ENCODE assay signal across 8 cellular contexts in genomic region chr5:65722575-65723424, GRCh38. TPM values are rescaled to one million over a fixed set of nuclear protein-coding genes. Genes with fewer than 3 reads are reported as not detected.
A peak's percentile ranks its signal among the peaks of the same experiment; 100 is the strongest.
DNase-seq lines count a peak whose midpoint lies in the region; ATAC-seq, FAIRE-seq and TF ChIP-seq lines count a peak whose summit lies in the region.

No MANE protein-coding gene starts in this region.

- ATAC-seq in CD4-positive, alpha-beta T cell (ENCODE audit: poor library complexity) = no peak
- no peak for ATAC-seq in activated T-cell treated with anti-CD3 and anti-CD28 coated beads, Interleukin-2, amount 50 U/mL, for 72 hours (replicated peaks in 1 of 2)
- no peak for ATAC-seq in GM19455 (IDR thresholded peaks at IDR 0.05; ENCODE audit: unreplicated experiment)

- DNase-seq in CD4-positive, alpha-beta T cell = no peak
- peak; percentile 49 for DNase-seq in GM20000 (ENCODE audit: low spot score)
- peak; percentile 16 for DNase-seq in NCI-H226
- peak in 1 of 2 donors; percentile 3 for DNase-seq in activated T-cell treated with anti-CD3 and anti-CD28 coated beads, Interleukin-2, amount 50 U/mL, for 72 hours
- DNase-seq in frontal cortex (ENCODE audit: low spot score in 2 of 2) = peak; percentile 33 to 43
- DNase-seq in neural crest cell (ENCODE audit: low read depth, low spot score) = peak; percentile 29
- DNase-seq in activated CD4-positive, CD25-positive, alpha-beta regulatory T cell treated with anti-CD3 and anti-CD28 coated beads, Interleukin-2, amount 50 U/mL, for 72 hours = no peak

- H3K27me3 ChIP-seq in CD4-positive, alpha-beta T cell (ENCODE audit: control insufficient read depth, insufficient read depth, low read length) = no peaks in the 10 kb centered on the region

- H3K4me1 Mint-ChIP-seq in CD4-positive, alpha-beta T cell (ENCODE audit: low read depth) = peaks cover 26% of the 10 kb centered on the region
- H3K4me1 Mint-ChIP-seq in activated T-cell treated with anti-CD3 and anti-CD28 coated beads, Interleukin-2, amount 50 U/mL, for 72 hours (ENCODE audit: low read depth) = peaks cover 27% of the 10 kb centered on the region
- H3K4me1 Mint-ChIP-seq in neural crest cell = peaks cover 24% of the 10 kb centered on the region

- peaks cover 18% of the 10 kb centered on the region for H3K36me3 Mint-ChIP-seq in CD4-positive, alpha-beta T cell (ENCODE audit: low read depth)
- H3K36me3 Mint-ChIP-seq in activated T-cell treated with anti-CD3 and anti-CD28 coated beads, Interleukin-2, amount 50 U/mL, for 72 hours (ENCODE audit: insufficient read depth in 2 of 2) = peaks cover 6% of the 10 kb centered on the region in 2 donors
- H3K36me3 Mint-ChIP-seq in neural crest cell (ENCODE audit: low read depth) = no peaks in the 10 kb centered on the region

- H3K27ac ChIP-seq in CD4-positive, alpha-beta T cell (ENCODE audit: low read depth, low read length) = no peak overlapping the region

- CTCF ChIA-PET in CD4-positive, alpha-beta T cell (lab: Charles Lee) = interaction anchor here (0.7 kb wide), 1 partner anchor 332 kb away, joined by 3 read pairs; no protein-coding TSS in a partner anchor

- TF ChIP-seq CTCF in CD4-positive, alpha-beta T cell (IDR thresholded peaks at IDR 0.05) = no peak
- TF ChIP-seq CTCF in GM20000 (IDR thresholded peaks at IDR 0.05; ENCODE audit: extremely low read depth, missing control alignments) = no peak
- TF ChIP-seq CTCF in neural crest cell (conservative IDR thresholded peaks at IDR 0.05) = no peak

- POLR2A ChIA-PET in CD4-positive, alpha-beta T cell (lab: Charles Lee) = interaction anchor here (0.6 to 4.9 kb wide), 11 partner anchors 15 to 421 kb away, joined by 3 to 86 read pairs (median 8); partner anchors contain the start of genes CENPK, ERBIN, PPWD1 and SHLD3

- no peak for FAIRE-seq in frontal cortex (lab: Jason Lieb, UNC)

- no peaks in the 10 kb centered on the region for H3K9me3 ChIP-seq in CD4-positive, alpha-beta T cell (ENCODE audit: control insufficient read depth, low read length)

- H3K27me3 Mint-ChIP-seq in CD4-positive, alpha-beta T cell = no peaks in the 10 kb centered on the region
- no peaks in the 10 kb centered on the region for H3K27me3 Mint-ChIP-seq in activated T-cell treated with anti-CD3 and anti-CD28 coated beads, Interleukin-2, amount 50 U/mL, for 72 hours (ENCODE audit: low read depth)
- H3K27me3 Mint-ChIP-seq in neural crest cell (ENCODE audit: low read depth) = no peaks in the 10 kb centered on the region

- intact Hi-C loops in CD4-positive, alpha-beta T cell (cut with DNase I, micrococcal nuclease) = loop anchor here (2.0 to 5.0 kb wide), 3 partner anchors 98 to 420 kb away; partner anchors contain the start of genes ERBIN (in 2 of the 2), SREK1 (in 2 of the 2), SHLD3 (in 1 of the 2) and TRAPPC13 (in 1 of the 2)

- peak overlapping the region; percentile 95 for H3K4me3 Mint-ChIP-seq in CD4-positive, alpha-beta T cell
- peak overlapping the region; percentile 92 to 97 for H3K4me3 Mint-ChIP-seq in activated T-cell treated with anti-CD3 and anti-CD28 coated beads, Interleukin-2, amount 50 U/mL, for 72 hours
- peak overlapping the region; percentile 93 for H3K4me3 Mint-ChIP-seq in neural crest cell

- peak overlapping the region; percentile 86 for H3K27ac Mint-ChIP-seq in CD4-positive, alpha-beta T cell
- peak overlapping the region; percentile 57 for H3K27ac Mint-ChIP-seq in activated T-cell treated with anti-CD3 and anti-CD28 coated beads, Interleukin-2, amount 50 U/mL, for 72 hours
- peak overlapping the region; percentile 98 for H3K27ac Mint-ChIP-seq in neural crest cell (ENCODE audit: unreplicated experiment)

- H3K9me3 Mint-ChIP-seq in CD4-positive, alpha-beta T cell = no peaks in the 10 kb centered on the region
- H3K9me3 Mint-ChIP-seq in activated T-cell treated with anti-CD3 and anti-CD28 coated beads, Interleukin-2, amount 50 U/mL, for 72 hours = no peaks in the 10 kb centered on the region
- H3K9me3 Mint-ChIP-seq in neural crest cell = no peaks in the 10 kb centered on the region

RNA-seq across cellular contexts. Expression of gene NLN, which starts 0.8 kb away (rescaled TPM):
- total RNA-seq in CD4-positive, alpha-beta T cell = 1 to 10 TPM; 1.4 to 2.5 TPM
- 10 to 100 TPM in 1 of 2 donors, 1 to 10 TPM in 1; 7.3 to 17.0 TPM for total RNA-seq in activated T-cell treated with anti-CD3 and anti-CD28 coated beads, Interleukin-2, amount 50 U/mL, for 72 hours
- total RNA-seq in frontal cortex (64.4 TPM), neural crest cell (51.7 and 55.2 TPM in 2 replicates)

RNA-seq across cellular contexts. Expression of gene SGTB, which starts 0.9 kb away (rescaled TPM):
- total RNA-seq in CD4-positive, alpha-beta T cell = 10 to 100 TPM; 84.2 to 93.7 TPM
- total RNA-seq in activated T-cell treated with anti-CD3 and anti-CD28 coated beads, Interleukin-2, amount 50 U/mL, for 72 hours = 10 to 100 TPM; 28.9 to 34.6 TPM
- total RNA-seq in frontal cortex (29.8 TPM), neural crest cell (15.0 and 15.8 TPM in 2 replicates)

Comparison
In these comparisons a context has a peak if more than half of its experiments do, and no peak if none do; other contexts are left out.
1. DNase-seq: peak in GM20000 (single experiment), NCI-H226 (single experiment), frontal cortex (2 of 2) and neural crest cell (single experiment); none in CD4-positive, alpha-beta T cell (0 of 10) and activated CD4-positive, CD25-positive, alpha-beta regulatory T cell treated with anti-CD3 and anti-CD28 coated beads, Interleukin-2, amount 50 U/mL, for 72 hours (single experiment).
2. Peak in every context shown above with its lines, with median percentiles within 50 percentile points of each other: H3K27ac Mint-ChIP-seq and H3K4me3 Mint-ChIP-seq.